In genomic region chr7:21819048-21819447, GRCh38 we compare ENCODE assay signal across 25 cellular contexts.
DNase-seq lines count a peak whose midpoint lies in the region; ATAC-seq lines count a peak whose summit lies in the region.
"Had no signal": no experiment of that assay in that cellular context is flagged by ENCODE, and none has a peak within 500 bp of the region (broad histone marks: within the 10 kb centered on the region; RNA-seq: fewer than 3 reads in every experiment).

No MANE protein-coding gene starts in this region.

- DNase-seq in activated CD4-positive, alpha-beta T cell treated with anti-CD3 and anti-CD28 coated beads for 48 hours, result peak; percentile 9
- DNase-seq in activated CD4-positive, alpha-beta T cell treated with anti-CD3 and anti-CD28 coated beads, Interleukin-2, amount 10 ng/mL, durations not matched to agents 7 days and 5 days, result no peak
- DNase-seq in stimulated activated CD4-positive, alpha-beta T cell treated with anti-CD3 and anti-CD28 coated beads, Interleukin-15, amount 100 ng/mL, for 24 hours, result peak; percentile 12
- DNase-seq in stimulated activated CD4-positive, alpha-beta T cell treated with anti-CD3 and anti-CD28 coated beads, Interleukin-12 subunit alpha, Interleukin-12 subunit beta, amount 100 ng/mL, for 4 hours, result no peak
- no peak for DNase-seq in activated naive CD8-positive, alpha-beta T cell treated with anti-CD3 and anti-CD28 coated beads, Interleukin-2, amount 50 U/mL, for 24 hours
- DNase-seq in putamen (ENCODE audit: low spot score) (peak; percentile 11), GM19238 (ENCODE audit: insufficient read length, low spot score) (no peak), retina (no peak)
- DNase-seq: 8988T; ACHN; BE2C; C1 segment of cervical spinal cord; CD4-positive, alpha-beta memory T cell; CD4-positive, CD25-positive, alpha-beta regulatory T cell; CD8-positive, alpha-beta memory T cell; COR-L47; DMS 273 treated with DMSO at 0.1 percent for 48 hours; DMS153; DMS53; DMS79; DND-41; EL; GDM1 had no signal

- no peaks in the 10 kb centered on the region for H3K36me3 Mint-ChIP-seq in activated CD4-positive, alpha-beta T cell treated with anti-CD3 and anti-CD28 coated beads, Interleukin-2, amount 10 ng/mL, durations not matched to agents 7 days and 5 days (ENCODE audit: low read depth)
- H3K36me3 Mint-ChIP-seq in activated naive CD8-positive, alpha-beta T cell treated with anti-CD3 and anti-CD28 coated beads, Interleukin-2, amount 50 U/mL, for 24 hours (ENCODE audit: low read depth), result no peaks in the 10 kb centered on the region
- H3K36me3 Mint-ChIP-seq: CD14-positive monocyte; CD4-positive, alpha-beta memory T cell; CD4-positive, CD25-positive, alpha-beta regulatory T cell; CD8-positive, alpha-beta memory T cell had no signal

- CTCF ChIA-PET in activated CD4-positive, alpha-beta T cell treated with anti-CD3 and anti-CD28 coated beads, Interleukin-2, amount 10 ng/mL, durations not matched to agents 7 days and 5 days (lab: Charles Lee), result no interaction called here

- no peaks in the 10 kb centered on the region for H3K27me3 Mint-ChIP-seq in activated CD4-positive, alpha-beta T cell treated with anti-CD3 and anti-CD28 coated beads, Interleukin-2, amount 10 ng/mL, durations not matched to agents 7 days and 5 days
- no peaks in the 10 kb centered on the region for H3K27me3 Mint-ChIP-seq in activated naive CD8-positive, alpha-beta T cell treated with anti-CD3 and anti-CD28 coated beads, Interleukin-2, amount 50 U/mL, for 24 hours
- H3K27me3 Mint-ChIP-seq: CD8-positive, alpha-beta memory T cell had no signal

- no peaks in the 10 kb centered on the region for H3K9me3 Mint-ChIP-seq in activated CD4-positive, alpha-beta T cell treated with anti-CD3 and anti-CD28 coated beads, Interleukin-2, amount 10 ng/mL, durations not matched to agents 7 days and 5 days
- peaks cover 3% of the 10 kb centered on the region for H3K9me3 Mint-ChIP-seq in activated naive CD8-positive, alpha-beta T cell treated with anti-CD3 and anti-CD28 coated beads, Interleukin-2, amount 50 U/mL, for 24 hours

- H3K27ac Mint-ChIP-seq in activated CD4-positive, alpha-beta T cell treated with anti-CD3 and anti-CD28 coated beads, Interleukin-2, amount 10 ng/mL, durations not matched to agents 7 days and 5 days, result no peak overlapping the region
- H3K27ac Mint-ChIP-seq in activated naive CD8-positive, alpha-beta T cell treated with anti-CD3 and anti-CD28 coated beads, Interleukin-2, amount 50 U/mL, for 24 hours, result peak overlapping the region; percentile 38
- H3K27ac Mint-ChIP-seq: CD14-positive monocyte; CD4-positive, alpha-beta memory T cell; CD8-positive, alpha-beta memory T cell had no signal

- POLR2A ChIA-PET in activated CD4-positive, alpha-beta T cell treated with anti-CD3 and anti-CD28 coated beads, Interleukin-2, amount 10 ng/mL, durations not matched to agents 7 days and 5 days (lab: Charles Lee), result no interaction called here

- H3K4me3 Mint-ChIP-seq in activated CD4-positive, alpha-beta T cell treated with anti-CD3 and anti-CD28 coated beads, Interleukin-2, amount 10 ng/mL, durations not matched to agents 7 days and 5 days, result no peak overlapping the region
- no peak overlapping the region for H3K4me3 Mint-ChIP-seq in activated naive CD8-positive, alpha-beta T cell treated with anti-CD3 and anti-CD28 coated beads, Interleukin-2, amount 50 U/mL, for 24 hours
- H3K4me3 Mint-ChIP-seq: CD14-positive monocyte; CD4-positive, alpha-beta memory T cell; CD4-positive, CD25-positive, alpha-beta regulatory T cell; CD8-positive, alpha-beta memory T cell had no signal

- H3K4me1 Mint-ChIP-seq in activated CD4-positive, alpha-beta T cell treated with anti-CD3 and anti-CD28 coated beads, Interleukin-2, amount 10 ng/mL, durations not matched to agents 7 days and 5 days, result no peaks in the 10 kb centered on the region
- peaks cover 8% of the 10 kb centered on the region for H3K4me1 Mint-ChIP-seq in activated naive CD8-positive, alpha-beta T cell treated with anti-CD3 and anti-CD28 coated beads, Interleukin-2, amount 50 U/mL, for 24 hours
- H3K4me1 Mint-ChIP-seq: CD14-positive monocyte; CD4-positive, alpha-beta memory T cell; CD4-positive, CD25-positive, alpha-beta regulatory T cell; CD8-positive, alpha-beta memory T cell had no signal

- no peak for ATAC-seq in activated naive CD8-positive, alpha-beta T cell treated with anti-CD3 and anti-CD28 coated beads, Interleukin-2, amount 50 U/mL, for 24 hours
- ATAC-seq: GM12878 had no signal

Comparison
In these comparisons a context has a peak if more than half of its experiments do, and no peak if none do; other contexts are left out.
1. DNase-seq: peak in activated CD4-positive, alpha-beta T cell treated with anti-CD3 and anti-CD28 coated beads for 48 hours (single experiment), stimulated activated CD4-positive, alpha-beta T cell treated with anti-CD3 and anti-CD28 coated beads, Interleukin-15, amount 100 ng/mL, for 24 hours (single experiment) and putamen (single experiment); none in activated CD4-positive, alpha-beta T cell treated with anti-CD3 and anti-CD28 coated beads, Interleukin-2, amount 10 ng/mL, durations not matched to agents 7 days and 5 days (single experiment), stimulated activated CD4-positive, alpha-beta T cell treated with anti-CD3 and anti-CD28 coated beads, Interleukin-12 subunit alpha, Interleukin-12 subunit beta, amount 100 ng/mL, for 4 hours (single experiment), activated naive CD8-positive, alpha-beta T cell treated with anti-CD3 and anti-CD28 coated beads, Interleukin-2, amount 50 U/mL, for 24 hours (single experiment), GM19238 (single experiment) and retina (single experiment).